8 cellular contexts compared by ENCODE assay signal in the genomic region with DNA sequence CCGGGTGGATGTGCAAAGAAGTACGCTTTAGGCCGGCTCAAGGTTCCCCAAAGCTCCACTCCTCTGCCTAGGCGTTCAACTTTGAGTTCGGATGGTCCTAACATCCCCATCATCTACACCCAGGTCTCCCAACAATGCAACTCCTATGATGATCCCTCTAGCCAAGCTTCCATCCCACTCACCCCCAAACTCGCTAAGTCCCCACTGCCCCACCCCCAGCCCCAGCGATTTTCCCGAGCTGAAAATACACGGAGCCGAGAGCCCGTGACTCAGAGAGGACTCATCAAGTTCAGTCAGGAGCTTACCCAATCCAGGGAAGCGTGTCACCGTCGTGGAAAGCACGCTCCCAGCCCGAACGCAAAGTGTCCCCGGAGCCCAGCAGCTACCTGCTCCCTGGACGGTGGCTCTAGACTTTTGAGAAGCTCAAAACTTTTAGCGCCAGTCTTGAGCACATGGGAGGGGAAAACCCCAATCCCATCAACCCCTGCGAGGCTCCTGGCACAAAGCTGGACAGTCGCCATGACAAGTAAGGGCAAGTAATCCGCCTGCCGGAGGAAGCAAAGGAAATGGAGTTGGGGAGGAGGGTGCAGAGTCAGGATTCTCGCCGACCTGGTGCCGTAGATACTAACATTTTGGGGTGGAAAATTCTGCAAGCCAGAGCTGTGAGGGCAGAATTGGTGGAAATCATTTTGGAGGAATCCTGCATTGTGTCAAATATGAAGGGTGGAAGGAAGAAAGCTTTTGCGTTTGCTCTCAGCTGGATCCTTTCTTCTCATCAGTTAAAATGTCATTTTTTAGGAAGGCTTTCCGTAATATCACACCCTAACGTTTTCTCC. TPM values are rescaled to one million over a fixed set of nuclear protein-coding genes. Genes with fewer than 3 reads are reported as not detected.
DNase-seq lines count a peak whose midpoint lies in the region; ATAC-seq, FAIRE-seq and TF ChIP-seq lines count a peak whose summit lies in the region.

Gene TP53, minus strand, starts transcription at position 419 of the 836 bp plus-strand sequence. CDS start 10,896 bp downstream, outside the sequence.

- H3K4me3 ChIP-seq in OCI-LY7 (ENCODE audit: low read depth, low read length, poor library complexity, severe bottlenecking) (peak within 1 kb of the TSS; percentile 92), endothelial cell of umbilical vein (replicated peaks in 1 of 3; ENCODE audit: insufficient read depth in 1 of 3, low read depth in 1 of 3, low read length in 3 of 3) (peak within 1 kb of the TSS; percentile 75 to 96 (median 79))

- TF ChIP-seq CTCF in OCI-LY7 (conservative IDR thresholded peaks at IDR 0.05; ENCODE audit: low read length): no peak
- no peak for TF ChIP-seq CTCF in endothelial cell of umbilical vein (IDR thresholded peaks at IDR 0.05; ENCODE audit: extremely low read depth in 1 of 2, insufficient read depth in 1 of 2, low read depth in 1 of 2, low read length in 2 of 2)

- H2AFZ ChIP-seq in OCI-LY7 (ENCODE audit: low read length): peak within 1 kb of the TSS; percentile 89; the same call in 1 of the 2 replicates
- H2AFZ ChIP-seq in endothelial cell of umbilical vein (ENCODE audit: low read depth, low read length): peak within 1 kb of the TSS; percentile 89

- ATAC-seq in HG03097 (IDR thresholded peaks at IDR 0.05; ENCODE audit: low FRiP score, unreplicated experiment): no peak

- H3K4me1 Mint-ChIP-seq in IgD-negative memory B cell: peaks cover 18 to 30% (median 29%) of the 10 kb centered on the region in 3 donors

- no peaks in the 10 kb centered on the region for H3K27me3 Mint-ChIP-seq in IgD-negative memory B cell

- TF ChIP-seq POLR2A in GM12892 (IDR thresholded peaks at IDR 0.05; ENCODE audit: low read depth, low read length): peak; percentile 99
- TF ChIP-seq POLR2A in endothelial cell of umbilical vein (IDR thresholded peaks at IDR 0.05; ENCODE audit: low read depth, low read length): peak; percentile 94

- dilution Hi-C loops in endothelial cell of umbilical vein (cut with MboI; ENCODE audit: extremely low pct_ligation_motif_present, low sequenced_read_pairs): no loop called here

- CTCF ChIA-PET in OCI-LY7 (lab: Charles Lee; ENCODE audit: unreplicated experiment) (interaction anchor here (0.6 kb wide), 1 partner anchor 56 kb away, joined by 11 read pairs; no protein-coding TSS in a partner anchor), endothelial cell of umbilical vein (lab: Charles Lee) (interaction anchor here (0.7 to 4.4 kb wide), 42 partner anchors 10 to 386 kb away, joined by 3 to 97 read pairs (median 4); partner anchors contain the start of genes ATP1B2, CD68, DNAH2 and EFNB3)

- peak within 1 kb of the TSS; percentile 99 for H3K9ac ChIP-seq in endothelial cell of umbilical vein (replicated peaks; ENCODE audit: extremely low read depth, insufficient read depth, low read length)

- POLR2A ChIA-PET in OCI-LY7 (lab: Charles Lee) (interaction anchor here (0.6 to 2.7 kb wide), 13 partner anchors 14 to 608 kb away, joined by 3 to 10 read pairs (median 3); partner anchors contain the start of genes FXR2, MPDU1, SAT2 and SLC25A35), endothelial cell of umbilical vein (lab: Charles Lee) (interaction anchor here (0.6 to 2.4 kb wide), 12 partner anchors 31 to 626 kb away, joined by 3 to 12 read pairs (median 5); partner anchors contain the start of genes ATP1B2, CD68, FXR2 and MPDU1)

- H3K36me3 Mint-ChIP-seq in IgD-negative memory B cell: peaks cover 2% of the 10 kb centered on the region

- H3K4me3 Mint-ChIP-seq in IgD-negative memory B cell: peak within 1 kb of the TSS; percentile 93 to 99 (median 98)

- DNase-seq in GM12892 (ENCODE audit: insufficient read length) (peak; percentile 71), OCI-LY7 (ENCODE audit: low spot score) (peak; percentile 96), endothelial cell of umbilical vein (ENCODE audit: low read depth, low spot score) (peak; percentile 94), midbrain (lab: John Stamatoyannopoulos, UW) (peak; percentile 91)
- DNase-seq in activated CD8-positive, alpha-beta memory T cell treated with anti-CD3 and anti-CD28 coated beads, Interleukin-2, amount 50 U/mL, for 48 hours: peak; percentile 90
- peak; percentile 68 to 84 for DNase-seq in stimulated activated CD8-positive, alpha-beta memory T cell treated with anti-CD3 and anti-CD28 coated beads, Interleukin-15, amount 100 ng/mL, for 4 hours (ENCODE audit: low read depth in 2 of 2)

- H3K27ac Mint-ChIP-seq in IgD-negative memory B cell: peak within 1 kb of the TSS; percentile 98 to 100 (median 99)

- peaks cover 49% of the 10 kb centered on the region for H3K36me3 ChIP-seq in OCI-LY7 (ENCODE audit: insufficient read depth, low read length)
- peaks cover 0 to 2% of the 10 kb centered on the region in 2 experiments for H3K36me3 ChIP-seq in endothelial cell of umbilical vein (ENCODE audit: control insufficient read depth in 2 of 2, extremely low read depth in 1 of 2, insufficient read depth in 2 of 2, low read length in 2 of 2)

- H3K27ac ChIP-seq in OCI-LY7 (ENCODE audit: low read depth, low read length, poor library complexity, severe bottlenecking) (peak within 1 kb of the TSS; percentile 93), endothelial cell of umbilical vein (ENCODE audit: insufficient read depth, low read depth, low read length) (peak within 1 kb of the TSS; percentile 93)

- no peaks in the 10 kb centered on the region for H3K9me1 ChIP-seq in endothelial cell of umbilical vein (replicated peaks; ENCODE audit: control insufficient read depth, extremely low read depth, insufficient read depth, low read length)

- peaks cover 24% of the 10 kb centered on the region for H4K20me1 ChIP-seq in OCI-LY7 (ENCODE audit: insufficient read depth, low read length)
- no peaks in the 10 kb centered on the region for H4K20me1 ChIP-seq in endothelial cell of umbilical vein (replicated peaks; ENCODE audit: control insufficient read depth, extremely low read depth, insufficient read depth, low read length)

- H3K4me1 ChIP-seq in OCI-LY7 (ENCODE audit: insufficient read depth, low read length, poor library complexity, severe bottlenecking) (peaks cover 27% of the 10 kb centered on the region), endothelial cell of umbilical vein (ENCODE audit: control insufficient read depth, extremely low read depth, insufficient read depth, low read length) (peaks cover 26% of the 10 kb centered on the region)

- H3K9me2 ChIP-seq in OCI-LY7 (ENCODE audit: insufficient read depth, low read length): no peaks in the 10 kb centered on the region

- H3K79me2 ChIP-seq in OCI-LY7 (ENCODE audit: insufficient read depth, low read depth, low read length): peaks cover 64% of the 10 kb centered on the region
- H3K79me2 ChIP-seq in endothelial cell of umbilical vein (ENCODE audit: control insufficient read depth, insufficient read depth, low read length): peaks cover 50% of the 10 kb centered on the region

- no peaks in the 10 kb centered on the region for H3K9me3 Mint-ChIP-seq in IgD-negative memory B cell

- peak; percentile 92 for FAIRE-seq in GM12892 (lab: Jason Lieb, UNC)
- peak; percentile 98 for FAIRE-seq in endothelial cell of umbilical vein (lab: Jason Lieb, UNC)

- H3K9me3 ChIP-seq in OCI-LY7 (ENCODE audit: low read length) (no peaks in the 10 kb centered on the region), endothelial cell of umbilical vein (replicated peaks; ENCODE audit: control insufficient read depth, insufficient read depth, low read length) (no peaks in the 10 kb centered on the region)

- BruUV-seq in OCI-LY7 (replicated peaks; lab: Mats Ljungman, UMichigan): TSS peak; percentile 77
- BruUV-seq in endothelial cell of umbilical vein (replicated peaks; lab: Mats Ljungman, UMichigan): TSS peak; percentile 44

- H3K4me2 ChIP-seq in OCI-LY7 (ENCODE audit: low read length) (peak within 1 kb of the TSS; percentile 98), endothelial cell of umbilical vein (ENCODE audit: insufficient read depth, low read length) (peak within 1 kb of the TSS; percentile 98)

- intact Hi-C loops in OCI-LY7 (cut with micrococcal nuclease; ENCODE audit: unreplicated experiment): loop anchor here (1.0 to 5.0 kb wide), 7 partner anchors 60 to 690 kb away; partner anchors contain the start of genes KCTD11, KRABD2, POLR2A and SAT2
- intact Hi-C loops in endothelial cell of umbilical vein (cut with micrococcal nuclease): loop anchor here (2.0 to 10.0 kb wide), 6 partner anchors 155 to 335 kb away; partner anchors contain the start of genes CHD3, FGF11, KCTD11 and POLR2A

- H3K27me3 ChIP-seq in endothelial cell of umbilical vein (ENCODE audit: control insufficient read depth in 2 of 2, insufficient read depth in 2 of 2, low read length in 2 of 2): no peaks in the 10 kb centered on the region

TF ChIP-seq in endothelial cell of umbilical vein, 7 proteins besides CTCF, POLR2A, EP300 and RAD21:
- peak; percentile 75 for TF ChIP-seq MYC (IDR thresholded peaks at IDR 0.05; ENCODE audit: low read depth, low read length)
- TF ChIP-seq FOS (IDR thresholded peaks at IDR 0.05; ENCODE audit: borderline replicate concordance, insufficient read depth, low read length): peak; percentile 75
- TF ChIP-seq POLR2AphosphoS5 (IDR thresholded peaks at IDR 0.05; ENCODE audit: insufficient read depth, low read depth, low read length): peak; percentile 90
- TF ChIP-seq JUN (IDR thresholded peaks at IDR 0.05; ENCODE audit: borderline replicate concordance, insufficient read depth, insufficient read length, low read depth): no peak
- TF ChIP-seq, protein P1, sequence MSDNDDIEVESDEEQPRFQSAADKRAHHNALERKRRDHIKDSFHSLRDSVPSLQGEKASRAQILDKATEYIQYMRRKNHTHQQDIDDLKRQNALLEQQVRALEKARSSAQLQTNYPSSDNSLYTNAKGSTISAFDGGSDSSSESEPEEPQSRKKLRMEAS (IDR thresholded peaks at IDR 0.05; ENCODE audit: insufficient read depth, insufficient read length): peak; percentile 44
- no peak for TF ChIP-seq EZH2 (IDR thresholded peaks at IDR 0.05; ENCODE audit: borderline replicate concordance, low read depth, low read length, severe bottlenecking)
- no peak for TF ChIP-seq GATA2 (IDR thresholded peaks at IDR 0.05; ENCODE audit: insufficient read depth, insufficient read length, low read depth, low read length)

RNA-seq across cellular contexts. Expression of gene TP53, which starts in this region (rescaled TPM):
- 84.0 TPM for polyA plus RNA-seq in GM12892 (2012; ENCODE audit: missing spikeins)
- polyA plus RNA-seq in IgD-negative memory B cell (55.0 TPM), endothelial cell of umbilical vein (82.1 and 85.5 TPM in 2 replicates)
- total RNA-seq in OCI-LY7 (2014; rRNA removed; shearing (Covaris generic)): 52.9 and 69.2 TPM in 2 replicates
- total RNA-seq in OCI-LY7 (2022) (172 and 195 TPM in 2 replicates), endothelial cell of umbilical vein (128 and 138 TPM in 2 replicates)
- polyA plus RNA-seq in endothelial cell of umbilical vein (2011; cell fraction: cytosol; rRNA removed): 79.5 and 80.1 TPM in 2 replicates
- 62.2 and 67.8 TPM in 2 replicates for polyA plus RNA-seq in endothelial cell of umbilical vein (2011; cell fraction: nucleus; rRNA removed)
- 133 and 141 TPM in 2 replicates for polyA plus RNA-seq in endothelial cell of umbilical vein (2012)
- polyA minus RNA-seq in endothelial cell of umbilical vein: 68.4 and 72.1 TPM in 2 replicates
- polyA minus RNA-seq in endothelial cell of umbilical vein (2011; cell fraction: cytosol; rRNA and poly(A)+ RNA removed): 20.2 TPM
- 29.8 and 33.1 TPM in 2 replicates for polyA minus RNA-seq in endothelial cell of umbilical vein (2011; cell fraction: nucleus; rRNA and poly(A)+ RNA removed)
